Comparison of ENCODE assay signal across 19 cellular contexts in the genomic region with DNA sequence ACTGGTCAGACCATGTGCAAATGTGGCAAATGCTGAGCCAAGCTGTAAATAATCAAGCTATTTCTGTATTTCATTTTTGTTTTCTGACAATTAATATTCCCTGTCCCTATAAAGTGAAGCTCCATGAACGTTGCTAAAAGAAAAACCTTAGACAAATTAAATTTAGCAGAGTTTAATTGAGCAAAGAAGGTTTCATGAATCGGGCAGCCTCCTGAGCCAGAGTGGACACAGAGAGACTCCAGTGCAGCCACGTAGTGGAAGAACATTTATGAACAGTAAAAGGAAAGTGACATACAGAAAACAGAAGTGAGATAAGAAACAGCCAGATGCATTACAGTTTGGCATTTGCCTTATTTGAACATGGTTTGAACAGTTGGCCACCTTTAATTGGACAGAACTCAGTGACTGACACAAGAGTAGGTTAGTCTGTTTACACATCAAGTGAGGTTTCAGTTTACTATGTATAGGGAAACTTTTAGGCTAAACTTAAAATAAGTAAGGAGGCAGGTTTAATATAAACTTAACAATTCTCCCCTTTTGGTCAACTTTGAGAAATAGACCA.
DNase-seq lines count a peak whose midpoint lies in the region; ATAC-seq and TF ChIP-seq lines count a peak whose summit lies in the region.
"Had no signal": no experiment of that assay in that cellular context is flagged by ENCODE, and none has a peak within 500 bp of the region (broad histone marks: within the 10 kb centered on the region; RNA-seq: fewer than 3 reads in every experiment).

No MANE protein-coding gene starts in this region.

- no peak overlapping the region for H3K4me3 ChIP-seq in hepatocyte
- H3K4me3 ChIP-seq: body of pancreas, Peyer's patch, SK-N-MC had no signal

- no peaks in the 10 kb centered on the region for H3K27me3 ChIP-seq in hepatocyte
- H3K27me3 ChIP-seq: body of pancreas, Peyer's patch had no signal

- no peaks in the 10 kb centered on the region for H4K20me1 ChIP-seq in hepatocyte (ENCODE audit: insufficient read depth, poor library complexity, severe bottlenecking)

- no peak overlapping the region for H3K4me2 ChIP-seq in hepatocyte

- TF ChIP-seq CTCF in hepatocyte (IDR thresholded peaks at IDR 0.05; ENCODE audit: poor library complexity), result no peak

- DNase-seq in OCI-M1 (lab: John Stamatoyannopoulos, UW) (peak; percentile 46), cerebellar nuclear complex (lab: John Stamatoyannopoulos, UW) (no peak), hepatocyte (ENCODE audit: low spot score) (no peak), putamen (ENCODE audit: low spot score) (no peak)
- DNase-seq in activated T-cell treated with anti-CD3 and anti-CD28 coated beads, Interleukin-2, amount 50 U/mL, for 1 hour, result no peak
- DNase-seq: activated naive CD8-positive, alpha-beta T cell treated with anti-CD3 and anti-CD28 coated beads for 36 hours; body of pancreas; CD4-positive, CD25-positive, alpha-beta regulatory T cell; DMS153; GF-D8; MV-4-11; NCI-H187; NCI-H2227 treated with DMSO at 0.1 percent for 48 hours; Peyer's patch; substantia nigra had no signal

- no peak overlapping the region for H2AFZ ChIP-seq in hepatocyte

- H3K36me3 ChIP-seq in hepatocyte (replicated peaks; ENCODE audit: insufficient read depth, low read depth), result no peaks in the 10 kb centered on the region
- H3K36me3 ChIP-seq: Peyer's patch had no signal

- H3K27ac ChIP-seq in hepatocyte, result no peak overlapping the region
- H3K27ac ChIP-seq: body of pancreas, Peyer's patch, SK-N-MC had no signal

- H3K9me3 ChIP-seq in hepatocyte (ENCODE audit: low read depth), result no peaks in the 10 kb centered on the region
- H3K9me3 ChIP-seq: body of pancreas, Peyer's patch had no signal

- H3K4me1 ChIP-seq in hepatocyte (ENCODE audit: insufficient read depth), result no peaks in the 10 kb centered on the region
- H3K4me1 ChIP-seq: body of pancreas, Peyer's patch had no signal

- no peaks in the 10 kb centered on the region for H3K79me2 ChIP-seq in hepatocyte

- 81% methylated on average over 3 of the region's 3 CpGs for WGBS in hepatocyte (ENCODE audit: low lambda C conversion rate, missing lambda C conversion rate)

- no peaks in the 10 kb centered on the region for H3K9me2 ChIP-seq in hepatocyte (replicated peaks; ENCODE audit: insufficient read depth)

- ATAC-seq in GM18519 (IDR thresholded peaks at IDR 0.05; ENCODE audit: low FRiP score, unreplicated experiment) (peak; percentile 26), GM21447 (IDR thresholded peaks at IDR 0.05; ENCODE audit: unreplicated experiment) (peak; percentile 22), HG02973 (IDR thresholded peaks at IDR 0.05; ENCODE audit: unreplicated experiment) (peak; percentile 28)
- ATAC-seq: body of pancreas had no signal
